8 cellular contexts compared by ENCODE assay signal in genomic region chr3:4986175-4986610, GRCh38. TPM values are rescaled to one million over a fixed set of nuclear protein-coding genes. Genes with fewer than 3 reads are reported as not detected.
A peak's percentile ranks its signal among the peaks of the same experiment; 100 is the strongest.
DNase-seq lines count a peak whose midpoint lies in the region; ATAC-seq and TF ChIP-seq lines count a peak whose summit lies in the region.

No MANE protein-coding gene starts in this region.

- ATAC-seq in naive B cell (ENCODE audit: low read depth in 2 of 2) (no peak), GM19351 (IDR thresholded peaks at IDR 0.05; ENCODE audit: unreplicated experiment) (no peak)

- H3K4me1 Mint-ChIP-seq in naive B cell: peaks cover 47 to 68% (median 47%) of the 10 kb centered on the region in 3 donors

- no peaks in the 10 kb centered on the region for H3K27me3 Mint-ChIP-seq in naive B cell

- peak overlapping the region; percentile 91 to 96 (median 94) for H3K27ac Mint-ChIP-seq in naive B cell

- no peaks in the 10 kb centered on the region for H3K9me3 Mint-ChIP-seq in naive B cell

- peak overlapping the region; percentile 82 to 92 (median 88) for H3K4me3 Mint-ChIP-seq in naive B cell

- no peak for TF ChIP-seq CTCF in AG10803 (conservative IDR thresholded peaks at IDR 0.05; ENCODE audit: low read length)

- DNase-seq in AG10803 (ENCODE audit: low read depth) (peak; percentile 36), MV-4-11 (lab: John Stamatoyannopoulos, UW) (peak; percentile 65), naive B cell (no peak), T1000 (lab: John Stamatoyannopoulos, UW) (no peak), NCI-H146 treated with DMSO at 0.1 percent for 48 hours (lab: John Stamatoyannopoulos, UW; ENCODE audit: unreplicated experiment) (no peak)
- no peak for DNase-seq in effector CD8-positive, alpha-beta T cell (lab: John Stamatoyannopoulos, UW)

- peak overlapping the region; percentile 88 for H3K27ac ChIP-seq in cingulate gyrus (ENCODE audit: low read depth, low read length)

- peak overlapping the region; percentile 49 for H3K4me3 ChIP-seq in AG10803 (ENCODE audit: low read length)

- H3K36me3 Mint-ChIP-seq in naive B cell: peaks cover 8 to 17% of the 10 kb centered on the region in 2 donors

RNA-seq across cellular contexts. Expression of gene BHLHE40, which starts 7.0 kb away (rescaled TPM):
- polyA plus RNA-seq in naive B cell (ENCODE audit: low read depth in 6 of 6): 1 to 10 TPM; 1.8 to 6.4 (median 3.3) TPM

Comparison
In these comparisons a context has a peak if more than half of its experiments do, and no peak if none do; other contexts are left out.
1. DNase-seq: peak in AG10803 (single experiment) and MV-4-11 (single experiment); none in naive B cell (single experiment), T1000 (single experiment), NCI-H146 treated with DMSO at 0.1 percent for 48 hours (single experiment) and effector CD8-positive, alpha-beta T cell (single experiment).